ENCODE assay signal across 9 cellular contexts in the genomic region with DNA sequence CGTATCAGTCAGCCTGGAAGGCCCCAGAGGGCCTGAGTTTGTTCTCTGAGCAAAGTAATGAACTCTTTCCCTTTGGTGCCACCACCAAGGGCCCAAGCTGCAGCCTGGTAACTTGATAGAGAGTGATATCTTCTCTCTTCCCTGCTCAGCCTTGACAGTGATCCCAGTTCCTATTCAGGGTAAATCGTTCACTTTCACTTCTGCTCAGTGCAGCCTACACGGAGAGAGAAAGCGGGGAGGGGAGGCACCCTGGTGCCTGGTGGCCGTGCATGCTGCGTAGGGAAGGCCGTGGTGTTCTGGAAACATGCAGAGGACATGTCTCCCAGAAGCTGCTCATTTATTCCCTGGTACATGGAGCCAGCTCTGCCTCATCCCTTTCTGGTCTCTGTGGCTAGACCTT. TPM values are rescaled to one million over a fixed set of nuclear protein-coding genes. Genes with fewer than 3 reads are reported as not detected.
DNase-seq lines count a peak whose midpoint lies in the region; ATAC-seq and TF ChIP-seq lines count a peak whose summit lies in the region.
"Had no signal": no experiment of that assay in that cellular context is flagged by ENCODE, and none has a peak within 500 bp of the region (broad histone marks: within the 10 kb centered on the region; RNA-seq: fewer than 3 reads in every experiment).

No MANE protein-coding gene starts in this region.

- TF ChIP-seq CTCF in tibial nerve (IDR thresholded peaks at IDR 0.05), result no peak

- no peak overlapping the region for H3K4me3 ChIP-seq in tibial nerve

- ATAC-seq in GM18907 (IDR thresholded peaks at IDR 0.05; ENCODE audit: unreplicated experiment) (peak; percentile 70), HG02870 (IDR thresholded peaks at IDR 0.05; ENCODE audit: unreplicated experiment) (peak; percentile 70)
- ATAC-seq: esophagus mucosa had no signal

- peaks cover 0 to 2% (median 0%) of the 10 kb centered on the region in 4 donors for H3K4me1 ChIP-seq in tibial nerve

- no peak overlapping the region for H3K27ac ChIP-seq in tibial nerve

- DNase-seq in SKM-1 treated with dmso at 0.1 percent for 144 hours (lab: John Stamatoyannopoulos, UW; ENCODE audit: unreplicated experiment) (peak; percentile 34), putamen (ENCODE audit: low spot score) (peak; percentile 14), epidermal melanocyte (ENCODE audit: insufficient read length, low spot score) (no peak), HT-29 (ENCODE audit: low spot score) (no peak), tibial nerve (ENCODE audit: low spot score in 2 of 2) (no peak)
- no peak for DNase-seq in stimulated activated CD4-positive, alpha-beta T cell treated with anti-CD3 and anti-CD28 coated beads, Interleukin-4, amount 100 ng/mL, for 1 hour

- H3K27me3 ChIP-seq in tibial nerve, result no peaks in the 10 kb centered on the region

- no peak for TF ChIP-seq EP300 in tibial nerve (IDR thresholded peaks at IDR 0.05)

- TF ChIP-seq POLR2A in tibial nerve (IDR thresholded peaks at IDR 0.05), result no peak

- H3K9me3 ChIP-seq in tibial nerve, result no peaks in the 10 kb centered on the region

- 80 to 86% methylated on average over 7 of the region's 7 CpGs for WGBS in tibial nerve, 2 donors

- H3K36me3 ChIP-seq in tibial nerve, result peaks cover 0 to 11% (median 0%) of the 10 kb centered on the region in 3 donors

RNA-seq across cellular contexts. Expression of a gene that starts 54.9 kb away (rescaled TPM):
- 28.7 and 31.7 TPM in 2 replicates for total RNA-seq in HT-29 (2014; rRNA removed; shearing (Covaris generic))
- total RNA-seq in tibial nerve, result 10 to 100 TPM in 1 of 4 donors, 1 to 10 TPM in 2, under 1 TPM in 1; 0.59 to 20.3 (median 5.2) TPM

RNA-seq across cellular contexts. Expression of a gene that starts 55.1 kb away (rescaled TPM):
- total RNA-seq in HT-29 (2014; rRNA removed; shearing (Covaris generic)), result 11.5 TPM in 2 replicates
- total RNA-seq in tibial nerve, result 10 to 100 TPM in 3 of 4 donors, 1 to 10 TPM in 1; 8.2 to 17.7 (median 13.7) TPM

Comparison
In these comparisons a context has a peak if more than half of its experiments do, and no peak if none do; other contexts are left out.
1. DNase-seq: peak in SKM-1 treated with dmso at 0.1 percent for 144 hours (single experiment) and putamen (single experiment); none in epidermal melanocyte (single experiment), HT-29 (single experiment), tibial nerve (0 of 2) and stimulated activated CD4-positive, alpha-beta T cell treated with anti-CD3 and anti-CD28 coated beads, Interleukin-4, amount 100 ng/mL, for 1 hour (single experiment).